28 cellular contexts compared by ENCODE assay signal in the genomic region with DNA sequence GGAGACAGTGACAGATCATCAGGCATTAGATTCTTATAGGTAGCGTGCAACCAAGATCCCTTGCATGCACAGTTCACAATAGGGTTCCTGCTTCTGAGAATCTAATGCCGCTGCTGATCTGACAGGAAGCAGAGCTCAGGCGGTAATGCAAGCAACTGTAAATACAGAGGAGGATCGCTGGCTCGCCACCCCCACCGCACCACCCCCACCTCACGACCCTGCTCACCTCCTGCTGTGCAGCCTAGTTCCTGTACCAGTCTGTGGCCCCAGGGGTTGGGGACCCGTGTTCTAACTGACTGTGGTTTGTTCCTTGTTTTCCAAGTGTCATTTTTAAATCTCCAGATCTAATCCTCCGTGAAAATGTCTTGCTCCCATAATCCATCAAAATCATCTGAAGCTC.
A peak's percentile ranks its signal among the peaks of the same experiment; 100 is the strongest.
DNase-seq lines count a peak whose midpoint lies in the region; ATAC-seq and TF ChIP-seq lines count a peak whose summit lies in the region.
"Had no signal": no experiment of that assay in that cellular context is flagged by ENCODE, and none has a peak within 500 bp of the region (broad histone marks: within the 10 kb centered on the region; RNA-seq: fewer than 3 reads in every experiment).

No MANE protein-coding gene starts in this region.

- H2BK12ac ChIP-seq in neuronal stem cell (ENCODE audit: low read length): no peak overlapping the region

- no peak overlapping the region for H2BK15ac ChIP-seq in neuronal stem cell (ENCODE audit: low read length)

- no peak overlapping the region for H4K8ac ChIP-seq in neuronal stem cell (ENCODE audit: low read depth, low read length)

- peak overlapping the region; percentile 91 for H3K27ac Mint-ChIP-seq in chondrocyte (ENCODE audit: unreplicated experiment)
- H3K27ac Mint-ChIP-seq: activated CD8-positive, alpha-beta T cell treated with anti-CD3 and anti-CD28 coated beads, Interleukin-2, amount 10 ng/mL, durations not matched to agents 7 days and 5 days; activated naive CD8-positive, alpha-beta T cell; CD4-positive, alpha-beta T cell; immature natural killer cell; T-cell had no signal

- peaks cover 64% of the 10 kb centered on the region for H3K4me1 Mint-ChIP-seq in chondrocyte (ENCODE audit: low read depth)
- H3K4me1 Mint-ChIP-seq: immature natural killer cell, T-cell had no signal

- no peaks in the 10 kb centered on the region for H3K27me3 Mint-ChIP-seq in chondrocyte (ENCODE audit: low read depth)

- no peak overlapping the region for H2BK5ac ChIP-seq in neuronal stem cell (ENCODE audit: low read length)

- no peak overlapping the region for H4K91ac ChIP-seq in neuronal stem cell (ENCODE audit: low read depth, low read length, poor library complexity)

- peaks cover 0 to 32% of the 10 kb centered on the region in 2 donors for H3K9me3 ChIP-seq in neuronal stem cell (replicated peaks in 1 of 2; ENCODE audit: control insufficient read depth in 2 of 2, insufficient read depth in 1 of 2, low read depth in 1 of 2, low read length in 2 of 2)
- H3K9me3 ChIP-seq: gastroesophageal sphincter, SJSA1, stomach, thyroid gland had no signal

- peak overlapping the region; percentile 30 for H3K18ac ChIP-seq in neuronal stem cell (ENCODE audit: low read length)

- no peaks in the 10 kb centered on the region for H3K27me3 ChIP-seq in neuronal stem cell (ENCODE audit: control insufficient read depth in 3 of 3, insufficient read depth in 3 of 3, low read depth in 1 of 3, low read length in 3 of 3)
- H3K27me3 ChIP-seq: dorsolateral prefrontal cortex, gastroesophageal sphincter, SJSA1, stomach, thyroid gland had no signal

- no peak overlapping the region for H3K23ac ChIP-seq in neuronal stem cell (ENCODE audit: low read depth, low read length, poor library complexity)

- no peak overlapping the region for H2BK120ac ChIP-seq in neuronal stem cell (ENCODE audit: low read depth, low read length)

- no peak overlapping the region for H3K9ac ChIP-seq in neuronal stem cell (ENCODE audit: low read depth, low read length, poor library complexity)

- no peak overlapping the region for H2AFZ ChIP-seq in neuronal stem cell (ENCODE audit: low read length)

- H3K14ac ChIP-seq in neuronal stem cell (ENCODE audit: low read length): no peak overlapping the region

- H3K36me3 Mint-ChIP-seq in chondrocyte (ENCODE audit: low read depth): peaks cover 5% of the 10 kb centered on the region
- H3K36me3 Mint-ChIP-seq: activated naive CD8-positive, alpha-beta T cell; T-cell had no signal

- ATAC-seq in HG03108 (IDR thresholded peaks at IDR 0.05; ENCODE audit: unreplicated experiment): no peak
- ATAC-seq: activated CD8-positive, alpha-beta T cell treated with anti-CD3 and anti-CD28 coated beads, Interleukin-2, amount 10 ng/mL, durations not matched to agents 7 days and 5 days; gastroesophageal sphincter; left colon; PC-3; T-cell had no signal

- no CpG with 5 or more reads among the region's 9 CpGs for WGBS in neuronal stem cell (ENCODE audit: extremely low coverage in 2 of 2, insufficient read length in 2 of 2, insufficient replicate concordance in 1 of 2), 2 donors

- no peaks in the 10 kb centered on the region for H3K79me1 ChIP-seq in neuronal stem cell (ENCODE audit: low read depth, low read length)

- H3K4me3 Mint-ChIP-seq in chondrocyte (ENCODE audit: unreplicated experiment): peak overlapping the region; percentile 71
- H3K4me3 Mint-ChIP-seq: activated CD8-positive, alpha-beta T cell treated with anti-CD3 and anti-CD28 coated beads, Interleukin-2, amount 10 ng/mL, durations not matched to agents 7 days and 5 days; activated naive CD8-positive, alpha-beta T cell; CD4-positive, alpha-beta T cell; immature natural killer cell; T-cell had no signal

- peaks cover 6 to 19% of the 10 kb centered on the region in 2 donors for H3K4me1 ChIP-seq in neuronal stem cell (ENCODE audit: control insufficient read depth in 2 of 2, insufficient read depth in 1 of 2, low read depth in 1 of 2, low read length in 2 of 2)

- no peak overlapping the region for H3K4ac ChIP-seq in neuronal stem cell (ENCODE audit: low read length)

- peak; percentile 12 for DNase-seq in NCI-H82 (lab: John Stamatoyannopoulos, UW)
- DNase-seq in NCI-H82 treated with DMSO at 0.1 percent for 48 hours (lab: John Stamatoyannopoulos, UW; ENCODE audit: unreplicated experiment): no peak
- DNase-seq in NB4 (ENCODE audit: low read depth): peak; percentile 78
- DNase-seq in chondrocyte (ENCODE audit: low spot score): no peak
- DNase-seq in neuronal stem cell (ENCODE audit: low spot score): no peak
- no peak for DNase-seq in stimulated activated CD4-positive, alpha-beta T cell treated with anti-CD3 and anti-CD28 coated beads, Interleukin-4, amount 100 ng/mL, for 24 hours
- no peak for DNase-seq in NCI-H128 (lab: John Stamatoyannopoulos, UW; ENCODE audit: unreplicated experiment)
- DNase-seq: activated CD8-positive, alpha-beta T cell treated with anti-CD3 and anti-CD28 coated beads, Interleukin-2, amount 10 ng/mL, durations not matched to agents 7 days and 5 days; activated effector memory CD4-positive, alpha-beta T cell treated with Interleukin-2 at 50 U/mL for 16 hours; activated T-cell treated with anti-CD3 and anti-CD28 coated beads for 4 hours; AML-193; CD4-positive, alpha-beta T cell; dorsolateral prefrontal cortex; hypothalamus; immature natural killer cell; left colon; NCI-H2081 treated with DMSO at 0.1 percent for 48 hours; NCI-H345; NK-92 treated with Interleukin-12 subunit alpha and Interleukin-12 subunit beta, amount 100 ng/mL, for 24 hours; nucleus accumbens; PC-3; stomach; T-cell; thyroid gland had no signal

- peak overlapping the region; percentile 28 for H3K4me3 ChIP-seq in NB4 (ENCODE audit: low read depth, low read length)
- H3K4me3 ChIP-seq in neuronal stem cell (ENCODE audit: low read length in 2 of 2): no peak overlapping the region
- H3K4me3 ChIP-seq: dorsolateral prefrontal cortex, gastroesophageal sphincter, SJSA1, stomach, thyroid gland had no signal

- no peaks in the 10 kb centered on the region for H3K36me3 ChIP-seq in neuronal stem cell (replicated peaks in 1 of 2; ENCODE audit: control insufficient read depth in 2 of 2, insufficient read depth in 2 of 2, low read length in 2 of 2)
- H3K36me3 ChIP-seq: gastroesophageal sphincter, SJSA1, stomach, thyroid gland had no signal

- no peak overlapping the region for H3K4me2 ChIP-seq in neuronal stem cell (ENCODE audit: insufficient read depth, low read length, poor library complexity, severe bottlenecking)

- TF ChIP-seq CTCF in NB4 (IDR thresholded peaks at IDR 0.05; ENCODE audit: low read depth, low read length): no peak
- no peak for TF ChIP-seq CTCF in chondrocyte (IDR thresholded peaks at IDR 0.05)

- H3K9me3 Mint-ChIP-seq in chondrocyte (ENCODE audit: low read depth): peaks cover 13% of the 10 kb centered on the region
- H3K9me3 Mint-ChIP-seq: CD4-positive, alpha-beta T cell had no signal

- TF ChIP-seq POLR2A in NB4 (IDR thresholded peaks at IDR 0.05; ENCODE audit: extremely low read depth, insufficient read length): no peak

- H2AK5ac ChIP-seq in neuronal stem cell (ENCODE audit: low read depth, low read length): no peak overlapping the region

- H3K27ac ChIP-seq in neuronal stem cell (replicated peaks; ENCODE audit: low read length): no peak overlapping the region
- H3K27ac ChIP-seq: dorsolateral prefrontal cortex, gastroesophageal sphincter, SJSA1, stomach, thyroid gland had no signal

Comparison
In these comparisons a context has a peak if more than half of its experiments do, and no peak if none do; other contexts are left out.
1. DNase-seq: peak in NCI-H82 (single experiment) and NB4 (single experiment); none in NCI-H82 treated with DMSO at 0.1 percent for 48 hours (single experiment), chondrocyte (single experiment), neuronal stem cell (single experiment), stimulated activated CD4-positive, alpha-beta T cell treated with anti-CD3 and anti-CD28 coated beads, Interleukin-4, amount 100 ng/mL, for 24 hours (single experiment) and NCI-H128 (single experiment).